Comparison of ENCODE assay signal across 1 cellular context in genomic region chr7:101240226-101241014, GRCh38.
TF ChIP-seq lines count a peak whose summit lies in the region.

No MANE protein-coding gene starts in this region.

TF ChIP-seq in WTC11, 78 proteins besides CTCF, POLR2A, EP300 and RAD21:
- TF ChIP-seq ZNF121 (CRISPR knock-in tag; IDR thresholded peaks at IDR 0.05) (peak; percentile 36; the same call in 1 of the 2 replicates), TEAD4 (CRISPR knock-in tag; IDR thresholded peaks at IDR 0.05) (no peak)
